Comparison of ENCODE assay signal across 20 cellular contexts in the genomic region with DNA sequence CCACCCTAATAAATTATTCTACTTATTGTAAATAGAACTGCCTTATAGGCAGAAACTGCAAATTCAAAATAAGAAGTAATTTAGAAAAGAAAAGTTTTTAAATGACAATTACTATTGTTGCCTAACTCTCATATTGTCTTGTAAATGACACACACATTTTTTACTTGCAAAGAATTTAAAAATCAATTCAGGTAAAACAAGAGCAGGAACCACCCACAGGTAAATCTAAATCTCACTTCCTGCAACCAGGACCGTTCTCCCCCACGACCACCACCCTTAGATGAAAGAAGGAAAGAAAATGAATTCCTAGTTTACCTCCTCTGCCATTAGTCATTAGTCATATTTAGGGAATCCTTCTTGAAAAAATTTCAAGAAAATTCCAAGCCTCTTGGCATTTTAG.
"Had no signal": no experiment of that assay in that cellular context is flagged by ENCODE, and none has a peak within 500 bp of the region (broad histone marks: within the 10 kb centered on the region; RNA-seq: fewer than 3 reads in every experiment).

No MANE protein-coding gene starts in this region.

- H3K36me3 ChIP-seq: heart left ventricle, spleen, tibial artery, upper lobe of left lung, uterus had no signal

- H3K36me3 Mint-ChIP-seq: naive B cell; stimulated activated memory B cell treated with anti-CD40 and anti-IgM and Interleukin-4, amounts not matched to agents 10 μg/mL and 1 μg/mL and 100 μg/mL, for 72 hours had no signal

- H3K4me3 Mint-ChIP-seq: nephron; stimulated activated memory B cell treated with anti-CD40 and anti-IgM and Interleukin-4, amounts not matched to agents 10 μg/mL and 1 μg/mL and 100 μg/mL, for 72 hours; stimulated activated naive CD8-positive, alpha-beta T cell treated with anti-CD3 and anti-CD28 coated beads, Interleukin-15, Interleukin-2, amounts not matched to agents 100 ng/mL and 50 ng/mL, for 24 hours had no signal

- H3K27ac Mint-ChIP-seq: naive B cell; nephron; stimulated activated memory B cell treated with anti-CD40 and anti-IgM and Interleukin-4, amounts not matched to agents 10 μg/mL and 1 μg/mL and 100 μg/mL, for 72 hours; stimulated activated naive CD8-positive, alpha-beta T cell treated with anti-CD3 and anti-CD28 coated beads, Interleukin-15, Interleukin-2, amounts not matched to agents 100 ng/mL and 50 ng/mL, for 24 hours had no signal

- ATAC-seq: heart left ventricle; sciatic nerve; stimulated activated memory B cell treated with anti-CD40 and anti-IgM and Interleukin-4, amounts not matched to agents 10 μg/mL and 1 μg/mL and 100 μg/mL, for 72 hours had no signal

- H3K27me3 ChIP-seq: heart left ventricle, tibial artery, upper lobe of left lung, uterus had no signal

- H3K4me3 ChIP-seq: coronary artery, heart left ventricle, spleen, tibial artery, upper lobe of left lung, uterus had no signal

- H3K9me3 Mint-ChIP-seq: nephron; stimulated activated memory B cell treated with anti-CD40 and anti-IgM and Interleukin-4, amounts not matched to agents 10 μg/mL and 1 μg/mL and 100 μg/mL, for 72 hours; stimulated activated naive CD8-positive, alpha-beta T cell treated with anti-CD3 and anti-CD28 coated beads, Interleukin-15, Interleukin-2, amounts not matched to agents 100 ng/mL and 50 ng/mL, for 24 hours had no signal

- H3K9me3 ChIP-seq: heart left ventricle, spleen, tibial artery, upper lobe of left lung, uterus had no signal

- H3K27ac ChIP-seq: coronary artery, heart left ventricle, spleen, tibial artery, upper lobe of left lung, uterus had no signal

- DNase-seq: effector CD4-positive, alpha-beta T cell; foreskin melanocyte; heart left ventricle; hippocampal formation; kidney glomerular epithelial cell; mesendoderm; naive B cell; posterior cingulate gyrus; spleen; stimulated activated CD4-positive, alpha-beta T cell treated with anti-CD3 and anti-CD28 coated beads, Interleukin-15, amount 100 ng/mL, for 24 hours; stimulated activated CD4-positive, alpha-beta T cell treated with anti-CD3 and anti-CD28 coated beads, Interleukin-1b, Interleukin-23, amount 100 ng/mL, for 48 hours; stimulated activated CD4-positive, alpha-beta T cell treated with anti-CD3 and anti-CD28 coated beads, Interleukin-4, amount 100 ng/mL, for 24 hours; tibial artery; upper lobe of left lung; uterus had no signal
